Comparison of ENCODE assay signal across 7 cellular contexts in the genomic region with DNA sequence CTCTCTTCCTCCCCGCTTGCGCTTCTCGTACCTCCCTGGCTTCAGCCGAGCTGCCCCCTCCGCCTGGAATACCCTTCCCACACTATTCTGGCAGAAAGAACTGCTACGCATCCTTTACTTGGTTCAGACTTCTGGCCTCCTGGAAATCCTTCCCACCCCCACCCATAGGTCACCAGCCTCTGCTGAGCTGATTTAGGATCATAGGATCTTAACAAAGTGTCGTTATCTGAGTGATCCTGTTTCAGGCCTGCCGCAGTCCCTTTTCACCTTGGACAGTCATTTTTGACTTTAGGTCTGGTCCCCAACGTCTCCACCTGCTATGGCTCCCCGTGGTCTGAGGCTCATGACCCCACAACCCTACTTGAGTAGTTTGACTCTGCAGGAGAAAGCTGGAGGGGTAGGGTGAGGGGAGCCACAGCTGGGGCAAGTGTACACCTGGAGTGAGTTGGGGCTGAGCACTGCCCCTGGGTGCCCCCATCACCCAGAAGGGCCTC. TPM values are rescaled to one million over a fixed set of nuclear protein-coding genes. Genes with fewer than 3 reads are reported as not detected.
A peak's percentile ranks its signal among the peaks of the same experiment; 100 is the strongest.
DNase-seq lines count a peak whose midpoint lies in the region; ATAC-seq and TF ChIP-seq lines count a peak whose summit lies in the region.

No MANE protein-coding gene starts in this region.

- H3K27ac ChIP-seq in HL-60 (replicated peaks) (no peak overlapping the region), iPS-20b (ENCODE audit: low read length) (no peak overlapping the region)

- DNase-seq in HL-60 (ENCODE audit: low read depth in 1 of 2, low spot score in 1 of 2) (no peak), anterior cingulate cortex (lab: John Stamatoyannopoulos, UW) (no peak), AG08395 (ENCODE audit: low spot score) (no peak)
- DNase-seq in activated T-cell treated with anti-CD3 and anti-CD28 coated beads, Interleukin-2, amount 50 U/mL, for 72 hours = peak in 1 of 2 donors; percentile 7

- no peak for TF ChIP-seq CTCF in HL-60 (IDR thresholded peaks at IDR 0.05; ENCODE audit: insufficient read depth, low read length)

- peaks cover 12% of the 10 kb centered on the region; the same call in 1 of the 2 replicates for H3K4me1 ChIP-seq in iPS-20b (ENCODE audit: insufficient read depth, low read length)

- no peak overlapping the region for H3K27ac Mint-ChIP-seq in activated T-cell treated with anti-CD3 and anti-CD28 coated beads, Interleukin-2, amount 50 U/mL, for 72 hours
- no peak overlapping the region for H3K27ac Mint-ChIP-seq in stimulated activated memory B cell treated with anti-CD40 and anti-IgM and Interleukin-4, amounts not matched to agents 10 μg/mL and 1 μg/mL and 100 μg/mL, for 72 hours

- ATAC-seq in activated T-cell treated with anti-CD3 and anti-CD28 coated beads, Interleukin-2, amount 50 U/mL, for 72 hours (replicated peaks in 1 of 2) = no peak
- ATAC-seq in stimulated activated memory B cell treated with anti-CD40 and anti-IgM and Interleukin-4, amounts not matched to agents 10 μg/mL and 1 μg/mL and 100 μg/mL, for 72 hours = no peak
- ATAC-seq in GM21825 (IDR thresholded peaks at IDR 0.05; ENCODE audit: unreplicated experiment) = no peak

- peaks cover 16% of the 10 kb centered on the region for H3K4me1 Mint-ChIP-seq in activated T-cell treated with anti-CD3 and anti-CD28 coated beads, Interleukin-2, amount 50 U/mL, for 72 hours (ENCODE audit: low read depth)
- peaks cover 17% of the 10 kb centered on the region for H3K4me1 Mint-ChIP-seq in stimulated activated memory B cell treated with anti-CD40 and anti-IgM and Interleukin-4, amounts not matched to agents 10 μg/mL and 1 μg/mL and 100 μg/mL, for 72 hours

- H3K9me3 Mint-ChIP-seq in activated T-cell treated with anti-CD3 and anti-CD28 coated beads, Interleukin-2, amount 50 U/mL, for 72 hours = no peaks in the 10 kb centered on the region
- no peaks in the 10 kb centered on the region for H3K9me3 Mint-ChIP-seq in stimulated activated memory B cell treated with anti-CD40 and anti-IgM and Interleukin-4, amounts not matched to agents 10 μg/mL and 1 μg/mL and 100 μg/mL, for 72 hours

- H3K27me3 ChIP-seq in HL-60 (ENCODE audit: insufficient read depth, poor library complexity, severe bottlenecking) (no peaks in the 10 kb centered on the region), iPS-20b (ENCODE audit: insufficient read depth, low read length) (peaks cover 38% of the 10 kb centered on the region)

- H3K4me3 Mint-ChIP-seq in activated T-cell treated with anti-CD3 and anti-CD28 coated beads, Interleukin-2, amount 50 U/mL, for 72 hours = peak overlapping the region; percentile 92 to 95
- H3K4me3 Mint-ChIP-seq in stimulated activated memory B cell treated with anti-CD40 and anti-IgM and Interleukin-4, amounts not matched to agents 10 μg/mL and 1 μg/mL and 100 μg/mL, for 72 hours = peak overlapping the region; percentile 91

- H3K36me3 Mint-ChIP-seq in activated T-cell treated with anti-CD3 and anti-CD28 coated beads, Interleukin-2, amount 50 U/mL, for 72 hours (ENCODE audit: insufficient read depth in 2 of 2) = no peaks in the 10 kb centered on the region
- H3K36me3 Mint-ChIP-seq in stimulated activated memory B cell treated with anti-CD40 and anti-IgM and Interleukin-4, amounts not matched to agents 10 μg/mL and 1 μg/mL and 100 μg/mL, for 72 hours = no peaks in the 10 kb centered on the region

- H3K4me3 ChIP-seq in HL-60 (replicated peaks; ENCODE audit: insufficient read depth, low read length) (peak overlapping the region; percentile 30), iPS-20b (ENCODE audit: low read length) (peak overlapping the region; percentile 67)

- no peaks in the 10 kb centered on the region for H3K9me3 ChIP-seq in iPS-20b (ENCODE audit: insufficient read depth, low read depth, low read length)

- H3K36me3 ChIP-seq in iPS-20b (ENCODE audit: insufficient read depth, low read depth, low read length) = no peaks in the 10 kb centered on the region

- H3K27me3 Mint-ChIP-seq in activated T-cell treated with anti-CD3 and anti-CD28 coated beads, Interleukin-2, amount 50 U/mL, for 72 hours (ENCODE audit: low read depth) = peaks cover 22% of the 10 kb centered on the region
- peaks cover 54% of the 10 kb centered on the region for H3K27me3 Mint-ChIP-seq in stimulated activated memory B cell treated with anti-CD40 and anti-IgM and Interleukin-4, amounts not matched to agents 10 μg/mL and 1 μg/mL and 100 μg/mL, for 72 hours

- peak overlapping the region; percentile 81; the same call in 1 of the 2 replicates for H3K9ac ChIP-seq in iPS-20b (ENCODE audit: low read depth, low read length)

RNA-seq across cellular contexts. Expression of a gene that starts 27.3 kb away (rescaled TPM):
- total RNA-seq in activated T-cell treated with anti-CD3 and anti-CD28 coated beads, Interleukin-2, amount 50 U/mL, for 72 hours = 100 to 1,000 TPM in 1 of 2 donors, 10 to 100 TPM in 1; 94.3 to 105 TPM

RNA-seq across cellular contexts. Expression of a gene that starts 50.4 kb away (rescaled TPM):
- 100 to 1,000 TPM; 106 to 111 TPM for total RNA-seq in activated T-cell treated with anti-CD3 and anti-CD28 coated beads, Interleukin-2, amount 50 U/mL, for 72 hours

RNA-seq across cellular contexts. Expression of a gene that starts 53.7 kb away (rescaled TPM):
- total RNA-seq in activated T-cell treated with anti-CD3 and anti-CD28 coated beads, Interleukin-2, amount 50 U/mL, for 72 hours = 10 to 100 TPM in 1 of 2 donors, 1 to 10 TPM in 1; 6.6 to 11.5 TPM
